8 cellular contexts compared by ENCODE assay signal in genomic region chr3:8622873-8623725, GRCh38. TPM values are rescaled to one million over a fixed set of nuclear protein-coding genes. Genes with fewer than 3 reads are reported as not detected.
DNase-seq lines count a peak whose midpoint lies in the region; ATAC-seq and TF ChIP-seq lines count a peak whose summit lies in the region.

No MANE protein-coding gene starts in this region.

- intact Hi-C loops in colonic mucosa (cut with DNase I): loop anchor here (2.0 kb wide), 1 partner anchor 180 kb away; no protein-coding TSS in a partner anchor
- intact Hi-C loops in left lung (cut with DNase I): loop anchor here (5.0 kb wide), 1 partner anchor 181 kb away; no protein-coding TSS in a partner anchor

- H3K4me3 ChIP-seq in HAP-1: no peak overlapping the region
- no peak overlapping the region for H3K4me3 ChIP-seq in colonic mucosa
- H3K4me3 ChIP-seq in left lung: no peak overlapping the region

- no peak overlapping the region for H3K27ac ChIP-seq in colonic mucosa
- H3K27ac ChIP-seq in left lung: no peak overlapping the region

- H3K27me3 ChIP-seq in HAP-1 (ENCODE audit: low read depth) (no peaks in the 10 kb centered on the region), colonic mucosa (no peaks in the 10 kb centered on the region), left lung (no peaks in the 10 kb centered on the region)

- peak; percentile 96 for ATAC-seq in left lung

- in situ Hi-C loops in HAP-1 (cut with MboI; ENCODE audit: low sequenced_read_pairs): no loop called here

- no peaks in the 10 kb centered on the region for H3K4me1 ChIP-seq in HAP-1
- H3K4me1 ChIP-seq in colonic mucosa: no peaks in the 10 kb centered on the region
- peaks cover 8 to 12% of the 10 kb centered on the region in 2 donors for H3K4me1 ChIP-seq in left lung

- H3K36me3 ChIP-seq in HAP-1 (replicated peaks) (no peaks in the 10 kb centered on the region), colonic mucosa (no peaks in the 10 kb centered on the region), left lung (no peaks in the 10 kb centered on the region)

- peak overlapping the region in 1 of 2 donors; percentile 6 for H3K9ac ChIP-seq in colonic mucosa (ENCODE audit: low read depth in 2 of 2, low read length in 2 of 2)

- H3K9me3 ChIP-seq in HAP-1 (no peaks in the 10 kb centered on the region), colonic mucosa (no peaks in the 10 kb centered on the region), left lung (peaks cover 0 to 5% of the 10 kb centered on the region in 2 donors)

- TF ChIP-seq CTCF in LNCAP (IDR thresholded peaks at IDR 0.05) (peak; percentile 94), colonic mucosa (IDR thresholded peaks at IDR 0.05) (peak; percentile 86), left lung (IDR thresholded peaks at IDR 0.05) (peak; percentile 81 to 87)

- DNase-seq in stimulated activated naive CD4-positive, alpha-beta T cell treated with Interleukin-2 at 50 U/mL for 16 hours (lab: John Stamatoyannopoulos, UW): peak; percentile 3
- no peak for DNase-seq in stimulated activated naive CD4-positive, alpha-beta T cell (lab: John Stamatoyannopoulos, UW)
- DNase-seq in HAP-1 (ENCODE audit: low spot score in 2 of 2): peak; percentile 70 to 83
- peak; percentile 71 for DNase-seq in T1000 (lab: John Stamatoyannopoulos, UW)
- peak; percentile 58 for DNase-seq in colonic mucosa
- peak in 1 of 2 donors; percentile 68 for DNase-seq in left lung
- DNase-seq in stimulated activated CD4-positive, alpha-beta T cell treated with anti-CD3 and anti-CD28 coated beads, Interleukin-4, amount 100 ng/mL, for 4 hours: peak; percentile 9 to 24

RNA-seq across cellular contexts. Expression of gene SSUH2, which starts 21.5 kb away (rescaled TPM):
- total RNA-seq in colonic mucosa (1 to 10 TPM; 1.2 to 4.9 TPM), left lung (under 1 TPM; 0.29 to 0.39 TPM)

Comparison
In these comparisons a context has a peak if more than half of its experiments do, and no peak if none do; other contexts are left out.
1. DNase-seq: peak in stimulated activated naive CD4-positive, alpha-beta T cell treated with Interleukin-2 at 50 U/mL for 16 hours (single experiment), HAP-1 (2 of 2), T1000 (single experiment), colonic mucosa (single experiment) and stimulated activated CD4-positive, alpha-beta T cell treated with anti-CD3 and anti-CD28 coated beads, Interleukin-4, amount 100 ng/mL, for 4 hours (2 of 2); none in stimulated activated naive CD4-positive, alpha-beta T cell (0 of 6).
2. Peak in every context shown above with its lines, with median percentiles within 50 percentile points of each other: CTCF ChIP-seq.